ENCODE assay signal across 13 cellular contexts in the genomic region with DNA sequence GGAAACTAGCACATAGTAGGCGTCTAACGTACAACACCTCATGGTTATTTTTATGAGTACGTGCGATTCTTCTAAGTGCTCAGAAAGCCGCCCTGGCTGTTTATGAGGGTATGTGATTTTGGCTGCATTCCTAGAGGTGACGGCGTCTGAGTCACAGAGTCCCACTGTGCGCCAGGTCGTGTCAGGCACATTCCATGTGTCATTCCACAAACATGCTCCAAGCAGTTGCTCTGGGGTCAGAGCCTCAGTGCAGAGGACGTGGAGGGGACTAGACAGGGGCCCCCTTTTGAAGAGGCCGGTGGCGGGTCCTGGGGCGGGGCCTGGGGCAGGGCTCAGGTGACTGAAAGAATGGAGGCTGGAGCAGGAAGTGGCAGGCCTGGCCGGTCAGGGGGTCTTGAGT. TPM values are rescaled to one million over a fixed set of nuclear protein-coding genes. Genes with fewer than 3 reads are reported as not detected.
DNase-seq lines count a peak whose midpoint lies in the region; ATAC-seq, FAIRE-seq and TF ChIP-seq lines count a peak whose summit lies in the region.
"Had no signal": no experiment of that assay in that cellular context is flagged by ENCODE, and none has a peak within 500 bp of the region (broad histone marks: within the 10 kb centered on the region; RNA-seq: fewer than 3 reads in every experiment).

No MANE protein-coding gene starts in this region.

- H3K27me3 ChIP-seq in mammary epithelial cell (ENCODE audit: insufficient read depth, low read length): no peaks in the 10 kb centered on the region

- in situ Hi-C loops in mammary epithelial cell (cut with MboI; ENCODE audit: low sequenced_read_pairs in 2 of 2): loop anchor here in 1 of 2 donors (10.0 kb wide), 1 partner anchor 185 kb away; no protein-coding TSS in a partner anchor

- peak; percentile 93 for FAIRE-seq in A549 (lab: Jason Lieb, UNC)
- peak; percentile 88 for FAIRE-seq in HTR-8/SVneo (lab: Jason Lieb, UNC)

- ATAC-seq in A549 (peak; percentile 76 to 86), HG03025 (IDR thresholded peaks at IDR 0.05; ENCODE audit: low FRiP score, unreplicated experiment) (no peak), GM18520 (IDR thresholded peaks at IDR 0.05; ENCODE audit: unreplicated experiment) (no peak)

- H3K4me3 ChIP-seq in A549 (no peak overlapping the region), mammary epithelial cell (replicated peaks in 1 of 3; ENCODE audit: insufficient read depth in 1 of 3, low read depth in 2 of 3, low read length in 3 of 3) (no peak overlapping the region)

- dilution Hi-C loops in mammary epithelial cell (cut with HindIII; ENCODE audit: low sequenced_read_pairs): no loop called here

- no TSS peak for BruUV-seq in mammary epithelial cell (replicated peaks; lab: Mats Ljungman, UMichigan)

- no peaks in the 10 kb centered on the region for H3K9me3 ChIP-seq in A549
- no peaks in the 10 kb centered on the region for H3K9me3 ChIP-seq in mammary epithelial cell (replicated peaks; ENCODE audit: insufficient read depth, low read length)

- peaks cover 54% of the 10 kb centered on the region for H3K4me1 ChIP-seq in A549
- H3K4me1 ChIP-seq in mammary epithelial cell (ENCODE audit: insufficient read depth, low read length): peaks cover 30% of the 10 kb centered on the region

- 1% methylated on average over 9 of the region's 14 CpGs for WGBS in A549 (ENCODE audit: missing lambda C conversion rate)
- 2% methylated on average over 13 of the region's 14 CpGs for WGBS in mammary epithelial cell (ENCODE audit: low coverage, missing lambda C conversion rate)

- H3K9ac ChIP-seq in mammary epithelial cell (ENCODE audit: insufficient read depth, low read length): no peak overlapping the region

- TF ChIP-seq POLR2A in A549 (IDR thresholded peaks at IDR 0.05; ENCODE audit: low read length): no peak

- peaks cover 52% of the 10 kb centered on the region for H3K79me2 ChIP-seq in mammary epithelial cell (ENCODE audit: insufficient read depth, low read length)

- no peaks in the 10 kb centered on the region for H3K36me3 ChIP-seq in mammary epithelial cell (ENCODE audit: insufficient read depth, low read length)

- no peak overlapping the region for H2AFZ ChIP-seq in mammary epithelial cell (ENCODE audit: low read depth, low read length)

- H3K27ac ChIP-seq in A549: peak overlapping the region; percentile 80 to 92
- peak overlapping the region; percentile 3 for H3K27ac ChIP-seq in mammary epithelial cell (ENCODE audit: insufficient read depth, low read depth, low read length)
- H3K27ac ChIP-seq: C4-2B had no signal

- H3K4me2 ChIP-seq in A549 (peak overlapping the region; percentile 59), mammary epithelial cell (ENCODE audit: insufficient read depth, low read depth, low read length) (peak overlapping the region; percentile 26)

- intact Hi-C loops in mammary epithelial cell (cut with micrococcal nuclease): no loop called here

- CTCF ChIA-PET in A549 (lab: Yijun Ruan, JAX): interaction anchor here (1.0 to 2.2 kb wide), 7 partner anchors 11 to 269 kb away, joined by 3 to 12 read pairs (median 6); no protein-coding TSS in a partner anchor
- CTCF ChIA-PET in mammary epithelial cell (lab: Charles Lee; ENCODE audit: low non-redundant PET): no interaction called here

- POLR2A ChIA-PET in A549 (lab: Yijun Ruan, JAX): no interaction called here

- peak; percentile 25 to 38; a peak in 2 of 5 replicates for TF ChIP-seq RAD21 in A549 (conservative IDR thresholded peaks at IDR 0.05 in 1 of 2, IDR thresholded peaks at IDR 0.05 in 1 of 2)

- no peak for TF ChIP-seq CTCF in A549 (IDR thresholded peaks at IDR 0.05)
- TF ChIP-seq CTCF in mammary epithelial cell (conservative IDR thresholded peaks at IDR 0.05 in 1 of 2, IDR thresholded peaks at IDR 0.05 in 1 of 2; ENCODE audit: extremely low read depth in 1 of 2, insufficient read depth in 1 of 2, low read depth in 1 of 2, low read length in 2 of 2): no peak

- no peaks in the 10 kb centered on the region for H4K20me1 ChIP-seq in mammary epithelial cell (ENCODE audit: insufficient read depth, low read length)

- TF ChIP-seq EP300 in A549 (IDR thresholded peaks at IDR 0.05): peak; percentile 59 to 84; a peak in 3 of 5 replicates

- peak; percentile 88 to 89 for DNase-seq in A549 (ENCODE audit: low read depth in 1 of 2, low spot score in 1 of 2)
- DNase-seq in HTR-8/SVneo (ENCODE audit: insufficient read length, low spot score): peak; percentile 88
- peak; percentile 90 for DNase-seq in mammary epithelial cell
- peak; percentile 97 for DNase-seq in kidney tubule cell (ENCODE audit: low spot score)
- no peak for DNase-seq in activated naive CD4-positive, alpha-beta T cell treated with Interleukin-2 at 50 U/mL for 16 hours
- no peak for DNase-seq in DMS153 (lab: John Stamatoyannopoulos, UW)
- DNase-seq: activated CD4-positive, CD25-positive, alpha-beta regulatory T cell; cortex of kidney; NCI-H2171; occipital lobe had no signal

TF ChIP-seq in A549, 52 proteins besides CTCF, POLR2A, EP300 and RAD21 (continues in another document):
- TF ChIP-seq RFX5 (IDR thresholded peaks at IDR 0.05) (no peak), MYC (IDR thresholded peaks at IDR 0.05; ENCODE audit: borderline replicate concordance, low read length) (no peak), MAZ (IDR thresholded peaks at IDR 0.05; ENCODE audit: borderline replicate concordance, low read depth, low read length) (no peak), CHD4 (IDR thresholded peaks at IDR 0.05; ENCODE audit: borderline replicate concordance) (no peak), FOSL2 (IDR thresholded peaks at IDR 0.05) (peak; percentile 95), FOSL2 (CRISPR knock-in tag; IDR thresholded peaks at IDR 0.05) (peak; percentile 98), NPAS2 (CRISPR knock-in tag; IDR thresholded peaks at IDR 0.05; ENCODE audit: borderline replicate concordance) (no peak), ZSCAN20 (CRISPR knock-in tag; IDR thresholded peaks at IDR 0.05) (no peak), NFE2L2 (conservative IDR thresholded peaks at IDR 0.05; ENCODE audit: low read length) (no peak), HOXB13 (CRISPR knock-in tag; IDR thresholded peaks at IDR 0.05; ENCODE audit: low read depth) (no peak), MAX (IDR thresholded peaks at IDR 0.05) (peak; percentile 95), EHF (CRISPR knock-in tag; IDR thresholded peaks at IDR 0.05) (no peak), TFCP2L1 (CRISPR knock-in tag; IDR thresholded peaks at IDR 0.05) (no peak), ZC3H11A (IDR thresholded peaks at IDR 0.05) (no peak), ELK1 (IDR thresholded peaks at IDR 0.05; ENCODE audit: low read depth, low read length) (no peak), BHLHE40 (IDR thresholded peaks at IDR 0.05; ENCODE audit: low read depth, low read length) (no peak), MAFK (IDR thresholded peaks at IDR 0.05; ENCODE audit: partially characterized antibody) (peak; percentile 23), PHF8 (IDR thresholded peaks at IDR 0.05; ENCODE audit: borderline replicate concordance, low read depth) (no peak), KDM1A (IDR thresholded peaks at IDR 0.05; ENCODE audit: low read depth) (no peak), RARB (CRISPR knock-in tag; IDR thresholded peaks at IDR 0.05) (0 out of 2 replicates have a peak, but pooled peaks have one; percentile 51), GATA3 (IDR thresholded peaks at IDR 0.05; ENCODE audit: borderline replicate concordance) (peak; percentile 96), ZNF302 (CRISPR knock-in tag; IDR thresholded peaks at IDR 0.05) (no peak), JUNB (IDR thresholded peaks at IDR 0.05) (peak; percentile 93), CBX8 (IDR thresholded peaks at IDR 0.05) (no peak), ESRRA (IDR thresholded peaks at IDR 0.05; ENCODE audit: borderline replicate concordance, low read length) (0 out of 2 replicates have a peak, but pooled peaks have one; percentile 31), HES2 (IDR thresholded peaks at IDR 0.05) (no peak), RNF2 (IDR thresholded peaks at IDR 0.05; ENCODE audit: borderline replicate concordance, low read depth) (no peak), CEBPB (IDR thresholded peaks at IDR 0.05) (peak in 1 of 2 experiments; percentile 76; a peak in 2 of 4 replicates), ZFP36 (IDR thresholded peaks at IDR 0.05; ENCODE audit: borderline replicate concordance, partially characterized antibody) (no peak)
- TF ChIP-seq, protein P1, sequence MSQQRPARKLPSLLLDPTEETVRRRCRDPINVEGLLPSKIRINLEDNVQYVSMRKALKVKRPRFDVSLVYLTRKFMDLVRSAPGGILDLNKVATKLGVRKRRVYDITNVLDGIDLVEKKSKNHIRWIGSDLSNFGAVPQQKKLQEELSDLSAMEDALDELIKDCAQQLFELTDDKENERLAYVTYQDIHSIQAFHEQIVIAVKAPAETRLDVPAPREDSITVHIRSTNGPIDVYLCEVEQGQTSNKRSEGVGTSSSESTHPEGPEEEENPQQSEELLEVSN (IDR thresholded peaks at IDR 0.05; ENCODE audit: borderline replicate concordance, low read depth): no peak

RNA-seq across cellular contexts. Expression of gene NEK6, which starts 51.9 kb away (rescaled TPM):
- polyA plus RNA-seq in A549 (2011; rRNA removed) (33.7 and 38.7 TPM in 2 replicates), A549 (2017; fragmentation: RNase III; extraction: RNeasy Plus Mini Kit Qiagen cat#74134 plus additional on column Dnase treatment) (26.1 to 38.6 TPM (median 29.8 TPM) in 3 replicates), mammary epithelial cell (50.6 TPM)
- polyA plus RNA-seq in A549 (2012; cell fraction: cytosol; rRNA removed): 52.0 and 59.5 TPM in 2 replicates
- polyA plus RNA-seq in A549 (2012; cell fraction: nucleus; rRNA removed): 64.3 and 69.2 TPM in 2 replicates
- 49.7 and 58.1 TPM in 2 replicates for polyA minus RNA-seq in A549 (2011; rRNA and poly(A)+ RNA removed)
- total RNA-seq in mammary epithelial cell: 10 to 100 TPM; 41.3 to 41.7 TPM
- polyA minus RNA-seq in mammary epithelial cell: 68.8 TPM

Comparison
In these comparisons a context has a peak if more than half of its experiments do, and no peak if none do; other contexts are left out.
1. ATAC-seq: peak in A549 (2 of 2); none in HG03025 (single experiment) and GM18520 (single experiment).
2. DNase-seq: peak in A549 (2 of 2), HTR-8/SVneo (single experiment), mammary epithelial cell (single experiment) and kidney tubule cell (single experiment); none in activated naive CD4-positive, alpha-beta T cell treated with Interleukin-2 at 50 U/mL for 16 hours (single experiment) and DMS153 (single experiment).